In the genomic region with DNA sequence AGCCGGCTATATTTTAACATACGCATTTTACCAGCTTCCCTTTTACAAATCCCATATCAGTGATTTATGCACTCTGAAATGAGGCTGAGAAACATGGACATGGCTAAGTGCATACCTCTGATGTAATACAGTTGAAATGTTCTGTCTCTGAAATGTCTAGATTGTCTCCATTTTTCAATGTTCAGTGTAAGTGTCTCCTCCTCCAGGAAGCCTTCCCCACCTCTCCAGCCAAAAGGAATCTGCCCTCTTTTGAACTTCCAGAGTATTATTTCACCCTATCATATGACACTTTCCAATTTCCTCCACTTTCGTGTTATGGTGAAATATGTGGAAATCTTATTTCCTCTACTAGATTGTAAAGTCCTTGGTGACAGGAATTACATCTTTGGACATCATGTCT, we compare ENCODE assay signal across 2 cellular contexts.
TF ChIP-seq lines count a peak whose summit lies in the region.

No MANE protein-coding gene starts in this region.

TF ChIP-seq in liver, 16 proteins besides CTCF, POLR2A, EP300 and RAD21:
- no peak for TF ChIP-seq TAF1 (conservative IDR thresholded peaks at IDR 0.05)
- TF ChIP-seq FOXA2 (IDR thresholded peaks at IDR 0.05): no peak
- no peak for TF ChIP-seq GABPA (IDR thresholded peaks at IDR 0.05 in 1 of 2, conservative IDR thresholded peaks at IDR 0.05 in 1 of 2)
- TF ChIP-seq JUND (IDR thresholded peaks at IDR 0.05): no peak
- TF ChIP-seq, protein P1, sequence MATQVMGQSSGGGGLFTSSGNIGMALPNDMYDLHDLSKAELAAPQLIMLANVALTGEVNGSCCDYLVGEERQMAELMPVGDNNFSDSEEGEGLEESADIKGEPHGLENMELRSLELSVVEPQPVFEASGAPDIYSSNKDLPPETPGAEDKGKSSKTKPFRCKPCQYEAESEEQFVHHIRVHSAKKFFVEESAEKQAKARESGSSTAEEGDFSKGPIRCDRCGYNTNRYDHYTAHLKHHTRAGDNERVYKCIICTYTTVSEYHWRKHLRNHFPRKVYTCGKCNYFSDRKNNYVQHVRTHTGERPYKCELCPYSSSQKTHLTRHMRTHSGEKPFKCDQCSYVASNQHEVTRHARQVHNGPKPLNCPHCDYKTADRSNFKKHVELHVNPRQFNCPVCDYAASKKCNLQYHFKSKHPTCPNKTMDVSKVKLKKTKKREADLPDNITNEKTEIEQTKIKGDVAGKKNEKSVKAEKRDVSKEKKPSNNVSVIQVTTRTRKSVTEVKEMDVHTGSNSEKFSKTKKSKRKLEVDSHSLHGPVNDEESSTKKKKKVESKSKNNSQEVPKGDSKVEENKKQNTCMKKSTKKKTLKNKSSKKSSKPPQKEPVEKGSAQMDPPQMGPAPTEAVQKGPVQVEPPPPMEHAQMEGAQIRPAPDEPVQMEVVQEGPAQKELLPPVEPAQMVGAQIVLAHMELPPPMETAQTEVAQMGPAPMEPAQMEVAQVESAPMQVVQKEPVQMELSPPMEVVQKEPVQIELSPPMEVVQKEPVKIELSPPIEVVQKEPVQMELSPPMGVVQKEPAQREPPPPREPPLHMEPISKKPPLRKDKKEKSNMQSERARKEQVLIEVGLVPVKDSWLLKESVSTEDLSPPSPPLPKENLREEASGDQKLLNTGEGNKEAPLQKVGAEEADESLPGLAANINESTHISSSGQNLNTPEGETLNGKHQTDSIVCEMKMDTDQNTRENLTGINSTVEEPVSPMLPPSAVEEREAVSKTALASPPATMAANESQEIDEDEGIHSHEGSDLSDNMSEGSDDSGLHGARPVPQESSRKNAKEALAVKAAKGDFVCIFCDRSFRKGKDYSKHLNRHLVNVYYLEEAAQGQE (IDR thresholded peaks at IDR 0.05): no peak
- TF ChIP-seq, protein P2, sequence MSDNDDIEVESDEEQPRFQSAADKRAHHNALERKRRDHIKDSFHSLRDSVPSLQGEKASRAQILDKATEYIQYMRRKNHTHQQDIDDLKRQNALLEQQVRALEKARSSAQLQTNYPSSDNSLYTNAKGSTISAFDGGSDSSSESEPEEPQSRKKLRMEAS (IDR thresholded peaks at IDR 0.05): peak; percentile 25
- TF ChIP-seq NR2F2 (IDR thresholded peaks at IDR 0.05): peak; percentile 44
- no peak for TF ChIP-seq EGR1 (IDR thresholded peaks at IDR 0.05; ENCODE audit: low read depth in 2 of 2)

TF ChIP-seq in HepG2, 621 proteins besides CTCF, POLR2A, EP300 and RAD21:
- TF ChIP-seq ZBTB3 (CRISPR knock-in tag; IDR thresholded peaks at IDR 0.05; ENCODE audit: borderline replicate concordance, low read depth) (no peak), ZNF382 (CRISPR knock-in tag; IDR thresholded peaks at IDR 0.05; ENCODE audit: borderline replicate concordance) (no peak), NCOA2 (CRISPR knock-in tag; IDR thresholded peaks at IDR 0.05) (no peak), RBFOX2 (IDR thresholded peaks at IDR 0.05; ENCODE audit: low read depth, low read length) (no peak), ZNF496 (CRISPR knock-in tag; IDR thresholded peaks at IDR 0.05; ENCODE audit: insufficient replicate concordance) (no peak), NR2F6 (IDR thresholded peaks at IDR 0.05) (no peak), NR2F6 (CRISPR knock-in tag; IDR thresholded peaks at IDR 0.05) (no peak), SOX6 (IDR thresholded peaks at IDR 0.05) (no peak), SOX6 (CRISPR knock-in tag; IDR thresholded peaks at IDR 0.05) (no peak), SRSF1 (optimal IDR thresholded peaks at IDR 0.05; ENCODE audit: low read depth, low read length) (no peak), ELF4 (CRISPR knock-in tag; IDR thresholded peaks at IDR 0.05; ENCODE audit: borderline replicate concordance) (no peak), ZBTB7A (CRISPR knock-in tag; IDR thresholded peaks at IDR 0.05) (no peak), ATF7 (IDR thresholded peaks at IDR 0.05) (no peak), ATF7 (CRISPR knock-in tag; IDR thresholded peaks at IDR 0.05) (no peak), ZZZ3 (CRISPR knock-in tag; IDR thresholded peaks at IDR 0.05; ENCODE audit: borderline replicate concordance) (no peak)
- TF ChIP-seq, protein P3, sequence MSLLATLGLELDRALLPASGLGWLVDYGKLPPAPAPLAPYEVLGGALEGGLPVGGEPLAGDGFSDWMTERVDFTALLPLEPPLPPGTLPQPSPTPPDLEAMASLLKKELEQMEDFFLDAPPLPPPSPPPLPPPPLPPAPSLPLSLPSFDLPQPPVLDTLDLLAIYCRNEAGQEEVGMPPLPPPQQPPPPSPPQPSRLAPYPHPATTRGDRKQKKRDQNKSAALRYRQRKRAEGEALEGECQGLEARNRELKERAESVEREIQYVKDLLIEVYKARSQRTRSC (CRISPR knock-in tag; IDR thresholded peaks at IDR 0.05; ENCODE audit: low read depth): no peak
- TF ChIP-seq, protein P4, sequence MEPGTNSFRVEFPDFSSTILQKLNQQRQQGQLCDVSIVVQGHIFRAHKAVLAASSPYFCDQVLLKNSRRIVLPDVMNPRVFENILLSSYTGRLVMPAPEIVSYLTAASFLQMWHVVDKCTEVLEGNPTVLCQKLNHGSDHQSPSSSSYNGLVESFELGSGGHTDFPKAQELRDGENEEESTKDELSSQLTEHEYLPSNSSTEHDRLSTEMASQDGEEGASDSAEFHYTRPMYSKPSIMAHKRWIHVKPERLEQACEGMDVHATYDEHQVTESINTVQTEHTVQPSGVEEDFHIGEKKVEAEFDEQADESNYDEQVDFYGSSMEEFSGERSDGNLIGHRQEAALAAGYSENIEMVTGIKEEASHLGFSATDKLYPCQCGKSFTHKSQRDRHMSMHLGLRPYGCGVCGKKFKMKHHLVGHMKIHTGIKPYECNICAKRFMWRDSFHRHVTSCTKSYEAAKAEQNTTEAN (CRISPR knock-in tag; conservative IDR thresholded peaks at IDR 0.05): no peak
- TF ChIP-seq, protein P5, sequence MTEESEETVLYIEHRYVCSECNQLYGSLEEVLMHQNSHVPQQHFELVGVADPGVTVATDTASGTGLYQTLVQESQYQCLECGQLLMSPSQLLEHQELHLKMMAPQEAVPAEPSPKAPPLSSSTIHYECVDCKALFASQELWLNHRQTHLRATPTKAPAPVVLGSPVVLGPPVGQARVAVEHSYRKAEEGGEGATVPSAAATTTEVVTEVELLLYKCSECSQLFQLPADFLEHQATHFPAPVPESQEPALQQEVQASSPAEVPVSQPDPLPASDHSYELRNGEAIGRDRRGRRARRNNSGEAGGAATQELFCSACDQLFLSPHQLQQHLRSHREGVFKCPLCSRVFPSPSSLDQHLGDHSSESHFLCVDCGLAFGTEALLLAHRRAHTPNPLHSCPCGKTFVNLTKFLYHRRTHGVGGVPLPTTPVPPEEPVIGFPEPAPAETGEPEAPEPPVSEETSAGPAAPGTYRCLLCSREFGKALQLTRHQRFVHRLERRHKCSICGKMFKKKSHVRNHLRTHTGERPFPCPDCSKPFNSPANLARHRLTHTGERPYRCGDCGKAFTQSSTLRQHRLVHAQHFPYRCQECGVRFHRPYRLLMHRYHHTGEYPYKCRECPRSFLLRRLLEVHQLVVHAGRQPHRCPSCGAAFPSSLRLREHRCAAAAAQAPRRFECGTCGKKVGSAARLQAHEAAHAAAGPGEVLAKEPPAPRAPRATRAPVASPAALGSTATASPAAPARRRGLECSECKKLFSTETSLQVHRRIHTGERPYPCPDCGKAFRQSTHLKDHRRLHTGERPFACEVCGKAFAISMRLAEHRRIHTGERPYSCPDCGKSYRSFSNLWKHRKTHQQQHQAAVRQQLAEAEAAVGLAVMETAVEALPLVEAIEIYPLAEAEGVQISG (CRISPR knock-in tag; IDR thresholded peaks at IDR 0.05): no peak
- TF ChIP-seq, protein P6, sequence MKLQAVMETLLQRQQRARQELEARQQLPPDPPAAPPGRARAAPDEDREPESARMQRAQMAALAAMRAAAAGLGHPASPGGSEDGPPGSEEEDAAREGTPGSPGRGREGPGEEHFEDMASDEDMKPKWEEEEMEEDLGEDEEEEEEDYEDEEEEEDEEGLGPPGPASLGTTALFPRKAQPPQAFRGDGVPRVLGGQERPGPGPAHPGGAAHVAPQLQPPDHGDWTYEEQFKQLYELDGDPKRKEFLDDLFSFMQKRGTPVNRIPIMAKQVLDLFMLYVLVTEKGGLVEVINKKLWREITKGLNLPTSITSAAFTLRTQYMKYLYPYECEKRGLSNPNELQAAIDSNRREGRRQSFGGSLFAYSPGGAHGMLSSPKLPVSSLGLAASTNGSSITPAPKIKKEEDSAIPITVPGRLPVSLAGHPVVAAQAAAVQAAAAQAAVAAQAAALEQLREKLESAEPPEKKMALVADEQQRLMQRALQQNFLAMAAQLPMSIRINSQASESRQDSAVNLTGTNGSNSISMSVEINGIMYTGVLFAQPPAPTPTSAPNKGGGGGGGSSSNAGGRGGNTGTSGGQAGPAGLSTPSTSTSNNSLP (IDR thresholded peaks at IDR 0.05; ENCODE audit: low read depth, low read length): no peak
